Comparison of ENCODE assay signal across 9 cellular contexts in the genomic region with DNA sequence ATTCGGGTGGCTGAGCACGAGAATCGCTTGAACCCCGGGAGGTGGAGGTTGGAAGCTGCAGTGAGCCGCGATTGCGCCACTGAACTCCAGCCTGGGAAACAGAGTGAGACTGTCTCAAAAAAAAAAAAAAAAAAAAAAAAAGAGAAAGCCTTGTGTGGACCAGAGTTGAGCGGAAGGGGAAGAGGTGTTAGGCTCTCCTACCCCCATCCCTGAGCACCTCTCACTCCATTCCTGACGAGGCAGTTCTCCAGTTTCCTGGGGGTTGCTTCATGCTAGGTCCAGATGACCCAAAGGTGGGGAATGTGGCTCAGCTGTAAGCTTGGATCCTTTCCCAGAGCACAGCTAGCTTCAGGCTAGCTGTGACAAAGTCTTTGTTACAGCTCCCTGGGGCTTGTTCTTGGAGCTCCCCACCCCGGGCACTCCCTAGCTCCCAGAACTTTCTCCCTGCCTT. TPM values are rescaled to one million over a fixed set of nuclear protein-coding genes. Genes with fewer than 3 reads are reported as not detected.
DNase-seq lines count a peak whose midpoint lies in the region; ATAC-seq and TF ChIP-seq lines count a peak whose summit lies in the region.
"Had no signal": no experiment of that assay in that cellular context is flagged by ENCODE, and none has a peak within 500 bp of the region (broad histone marks: within the 10 kb centered on the region; RNA-seq: fewer than 3 reads in every experiment).

No MANE protein-coding gene starts in this region.

- no peaks in the 10 kb centered on the region for H3K9me3 ChIP-seq in HUES48 (ENCODE audit: control insufficient read depth, insufficient read depth, low read length)

- no peaks in the 10 kb centered on the region for H3K4me1 ChIP-seq in HUES48 (ENCODE audit: control insufficient read depth, insufficient read depth, low read length)

- no peaks in the 10 kb centered on the region for H3K36me3 ChIP-seq in HUES48 (ENCODE audit: control insufficient read depth, insufficient read depth, low read length)
- no peaks in the 10 kb centered on the region for H3K36me3 ChIP-seq in kidney epithelial cell (ENCODE audit: control insufficient read depth, insufficient read depth, low read length)

- no TSS peak for BruUV-seq in MCF 10A (replicated peaks; lab: Mats Ljungman, UMichigan)

- peaks cover 11% of the 10 kb centered on the region for H3K4me1 Mint-ChIP-seq in MCF 10A (ENCODE audit: insufficient read depth, unreplicated experiment)
- H3K4me1 Mint-ChIP-seq in activated T-helper 17 cell treated with anti-CD3 and anti-CD28 coated beads, Interleukin-2, amount 50 U/mL, for 72 hours = peaks cover 7% of the 10 kb centered on the region

- H3K9me3 Mint-ChIP-seq in MCF 10A (ENCODE audit: unreplicated experiment) = peaks cover 6% of the 10 kb centered on the region
- H3K9me3 Mint-ChIP-seq in activated T-helper 17 cell treated with anti-CD3 and anti-CD28 coated beads, Interleukin-2, amount 50 U/mL, for 72 hours = peaks cover 5% of the 10 kb centered on the region

- peak overlapping the region; percentile 51 for H3K4me3 ChIP-seq in HUES48 (ENCODE audit: low read depth, low read length)
- no peak overlapping the region for H3K4me3 ChIP-seq in kidney epithelial cell (ENCODE audit: low read depth, low read length)

- POLR2A ChIA-PET in MCF 10A (lab: Yijun Ruan, JAX) = interaction anchor here (0.6 to 1.7 kb wide), 3 partner anchors 10 to 182 kb away, joined by 3 to 4 read pairs (median 4); no protein-coding TSS in a partner anchor

- no peak overlapping the region for H3K4me3 Mint-ChIP-seq in MCF 10A (ENCODE audit: unreplicated experiment)
- no peak overlapping the region for H3K4me3 Mint-ChIP-seq in activated T-helper 17 cell treated with anti-CD3 and anti-CD28 coated beads, Interleukin-2, amount 50 U/mL, for 72 hours
- H3K4me3 Mint-ChIP-seq: CD4-positive, CD25-positive, alpha-beta regulatory T cell had no signal

- peaks cover 6% of the 10 kb centered on the region; the same call in 1 of the 2 replicates for H3K27me3 ChIP-seq in HUES48 (ENCODE audit: control insufficient read depth, insufficient read depth, low read length)
- no peaks in the 10 kb centered on the region for H3K27me3 ChIP-seq in kidney epithelial cell (ENCODE audit: control insufficient read depth, insufficient read depth, low read length)

- no peak overlapping the region for H3K9ac ChIP-seq in HUES48 (ENCODE audit: low read depth, low read length)

- CTCF ChIA-PET in MCF 10A (lab: Yijun Ruan, JAX) = interaction anchor here (0.6 to 1.3 kb wide), 5 partner anchors 36 to 217 kb away, joined by 3 to 4 read pairs (median 3); no protein-coding TSS in a partner anchor

- peaks cover 14% of the 10 kb centered on the region for H3K27me3 Mint-ChIP-seq in MCF 10A (ENCODE audit: insufficient read depth, unreplicated experiment)
- peaks cover 24% of the 10 kb centered on the region for H3K27me3 Mint-ChIP-seq in activated T-helper 17 cell treated with anti-CD3 and anti-CD28 coated beads, Interleukin-2, amount 50 U/mL, for 72 hours

- TF ChIP-seq CTCF in MCF 10A (IDR thresholded peaks at IDR 0.05; ENCODE audit: unreplicated experiment) = no peak
- TF ChIP-seq CTCF in kidney epithelial cell (IDR thresholded peaks at IDR 0.05; ENCODE audit: insufficient read depth, low read length, poor library complexity, severe bottlenecking) = no peak

- H3K27ac Mint-ChIP-seq in MCF 10A (ENCODE audit: low read depth, unreplicated experiment) = peak overlapping the region; percentile 87
- H3K27ac Mint-ChIP-seq in activated T-helper 17 cell treated with anti-CD3 and anti-CD28 coated beads, Interleukin-2, amount 50 U/mL, for 72 hours = no peak overlapping the region
- H3K27ac Mint-ChIP-seq: CD4-positive, CD25-positive, alpha-beta regulatory T cell had no signal

- no peak for ATAC-seq in activated T-helper 17 cell treated with anti-CD3 and anti-CD28 coated beads, Interleukin-2, amount 50 U/mL, for 72 hours (replicated peaks)
- no peak for ATAC-seq in HG03354 (IDR thresholded peaks at IDR 0.05; ENCODE audit: poor library complexity, severe bottlenecking, unreplicated experiment)
- no peak for ATAC-seq in HG02678 (IDR thresholded peaks at IDR 0.05; ENCODE audit: unreplicated experiment)

- no peaks in the 10 kb centered on the region for H3K36me3 Mint-ChIP-seq in MCF 10A (ENCODE audit: insufficient read depth, unreplicated experiment)
- H3K36me3 Mint-ChIP-seq in activated T-helper 17 cell treated with anti-CD3 and anti-CD28 coated beads, Interleukin-2, amount 50 U/mL, for 72 hours (ENCODE audit: low read depth) = no peaks in the 10 kb centered on the region
- H3K36me3 Mint-ChIP-seq: CD4-positive, CD25-positive, alpha-beta regulatory T cell had no signal

- no peak overlapping the region for H3K27ac ChIP-seq in HUES48 (ENCODE audit: low read depth, low read length)

- intact Hi-C loops in MCF 10A (cut with micrococcal nuclease) = loop anchor here (5.0 kb wide), 1 partner anchor 40 kb away; the partner anchor contains the start of gene NPTXR

- DNase-seq in A172 (ENCODE audit: low spot score) (peak; percentile 68), MCF 10A (ENCODE audit: unreplicated experiment) (peak; percentile 98), kidney epithelial cell (ENCODE audit: low read depth) (peak; percentile 86), islet precursor cell (no peak)
- DNase-seq: CD4-positive, CD25-positive, alpha-beta regulatory T cell had no signal

RNA-seq across cellular contexts. Expression of gene DNAL4, which starts 8.8 kb away (rescaled TPM):
- 11.7 TPM in 2 replicates for total RNA-seq in A172 (2014; rRNA removed; shearing (Covaris generic))
- total RNA-seq in MCF 10A (2022) (18.3 and 30.3 TPM in 2 replicates), kidney epithelial cell (30.3 and 46.9 TPM in 2 replicates)
- 1 to 10 TPM; 5.0 to 5.2 TPM for total RNA-seq in activated T-helper 17 cell treated with anti-CD3 and anti-CD28 coated beads, Interleukin-2, amount 50 U/mL, for 72 hours

RNA-seq across cellular contexts. Expression of gene NPTXR, which starts 41.1 kb away (rescaled TPM):
- total RNA-seq in A172 (2014; rRNA removed; shearing (Covaris generic)) = 1.9 and 2.7 TPM in 2 replicates
- total RNA-seq in MCF 10A (2022) = 0.93 and 0.96 TPM in 2 replicates
- 2.4 and 5.4 TPM in 2 replicates for total RNA-seq in kidney epithelial cell
- under 1 TPM; 0.77 to 0.82 TPM for total RNA-seq in activated T-helper 17 cell treated with anti-CD3 and anti-CD28 coated beads, Interleukin-2, amount 50 U/mL, for 72 hours

RNA-seq across cellular contexts. Expression of gene SUN2, which starts 46.9 kb away (rescaled TPM):
- 61.3 and 77.4 TPM in 2 replicates for total RNA-seq in A172 (2014; rRNA removed; shearing (Covaris generic))
- total RNA-seq in MCF 10A (2022) = 51.9 and 66.8 TPM in 2 replicates
- 84.5 and 105 TPM in 2 replicates for total RNA-seq in kidney epithelial cell
- total RNA-seq in activated T-helper 17 cell treated with anti-CD3 and anti-CD28 coated beads, Interleukin-2, amount 50 U/mL, for 72 hours = 100 to 1,000 TPM; 193 to 216 TPM
